ENCODE assay signal across 22 cellular contexts in genomic region chr2:16051046-16051489, GRCh38.
A peak's percentile ranks its signal among the peaks of the same experiment; 100 is the strongest.
DNase-seq lines count a peak whose midpoint lies in the region; TF ChIP-seq lines count a peak whose summit lies in the region.
"Had no signal": no experiment of that assay in that cellular context is flagged by ENCODE, and none has a peak within 500 bp of the region (broad histone marks: within the 10 kb centered on the region; RNA-seq: fewer than 3 reads in every experiment).

No MANE protein-coding gene starts in this region.

- H2BK5ac ChIP-seq in neuronal stem cell (ENCODE audit: low read length): no peak overlapping the region

- H3K9ac ChIP-seq in neuronal stem cell (ENCODE audit: low read depth, low read length, poor library complexity): no peak overlapping the region

- H3K27ac Mint-ChIP-seq in brain: peak overlapping the region in 3 of 5 experiments; percentile 10 to 83 (median 73)
- no peak overlapping the region for H3K27ac Mint-ChIP-seq in HFFc6
- H3K27ac Mint-ChIP-seq: activated naive CD4-positive, alpha-beta T cell treated with anti-CD3 and anti-CD28 coated beads, Interleukin-2, amount 10 ng/mL, durations not matched to agents 7 days and 5 days; activated T-cell treated with anti-CD3 and anti-CD28 coated beads, Interleukin-2, amount 50 U/mL, for 72 hours; CD4-positive, alpha-beta memory T cell had no signal

- H3K27me3 ChIP-seq in neuronal stem cell (ENCODE audit: control insufficient read depth in 3 of 3, insufficient read depth in 3 of 3, low read depth in 1 of 3, low read length in 3 of 3): no peaks in the 10 kb centered on the region
- H3K27me3 ChIP-seq: stomach had no signal

- DNase-seq in G401 (ENCODE audit: low spot score): peak; percentile 16
- peak; percentile 70 for DNase-seq in NCI-H146 treated with DMSO at 0.1 percent for 48 hours (lab: John Stamatoyannopoulos, UW; ENCODE audit: unreplicated experiment)
- DNase-seq in neuronal stem cell (ENCODE audit: low spot score): no peak
- no peak for DNase-seq in putamen (ENCODE audit: low spot score)
- no peak for DNase-seq in OCI-M1 (lab: John Stamatoyannopoulos, UW)
- no peak for DNase-seq in HFFc6
- no peak for DNase-seq in effector CD4-positive, alpha-beta T cell
- DNase-seq: activated CD4-positive, alpha-beta T cell treated with anti-CD3 and anti-CD28 coated beads for 4 hours; activated naive CD4-positive, alpha-beta T cell treated with anti-CD3 and anti-CD28 coated beads, Interleukin-2, amount 10 ng/mL, durations not matched to agents 7 days and 5 days; activated T-cell treated with anti-CD3 and anti-CD28 coated beads, Interleukin-2, amount 50 U/mL, for 72 hours; aorta; CD4-positive, alpha-beta memory T cell; DMS79 treated with DMSO at 0.1 percent for 48 hours; NCI-H1048; NCI-H2081 treated with DMSO at 0.1 percent for 48 hours; NCI-H69; stomach; SW 1271 had no signal

- H3K27me3 Mint-ChIP-seq in brain: no peaks in the 10 kb centered on the region
- H3K27me3 Mint-ChIP-seq in HFFc6 (ENCODE audit: insufficient read depth): peaks cover 3% of the 10 kb centered on the region
- H3K27me3 Mint-ChIP-seq: activated naive CD4-positive, alpha-beta T cell treated with anti-CD3 and anti-CD28 coated beads, Interleukin-2, amount 10 ng/mL, durations not matched to agents 7 days and 5 days; central memory CD8-positive, alpha-beta T cell; type B pancreatic cell had no signal

- peak overlapping the region; percentile 1 for H3K18ac ChIP-seq in neuronal stem cell (ENCODE audit: low read length)

- no peak overlapping the region for H4K91ac ChIP-seq in neuronal stem cell (ENCODE audit: low read depth, low read length, poor library complexity)

- peaks cover 0 to 5% of the 10 kb centered on the region in 2 donors for H3K9me3 ChIP-seq in neuronal stem cell (replicated peaks in 1 of 2; ENCODE audit: control insufficient read depth in 2 of 2, insufficient read depth in 1 of 2, low read depth in 1 of 2, low read length in 2 of 2)
- H3K9me3 ChIP-seq: stomach had no signal

- no peak overlapping the region for H3K4ac ChIP-seq in neuronal stem cell (ENCODE audit: low read length)

- H3K27ac ChIP-seq in neuronal stem cell (replicated peaks; ENCODE audit: low read length): no peak overlapping the region
- H3K27ac ChIP-seq: epithelial cell of prostate, stomach had no signal

- H2BK12ac ChIP-seq in neuronal stem cell (ENCODE audit: low read length): no peak overlapping the region

- H3K36me3 ChIP-seq in neuronal stem cell (replicated peaks in 1 of 2; ENCODE audit: control insufficient read depth in 2 of 2, insufficient read depth in 2 of 2, low read length in 2 of 2): no peaks in the 10 kb centered on the region
- H3K36me3 ChIP-seq: stomach had no signal

- TF ChIP-seq CTCF in brain (conservative IDR thresholded peaks at IDR 0.05): no peak
- TF ChIP-seq CTCF in HFFc6 (IDR thresholded peaks at IDR 0.05): no peak

- H3K4me1 Mint-ChIP-seq in brain (peaks cover 28% of the 10 kb centered on the region), HFFc6 (ENCODE audit: low read depth) (no peaks in the 10 kb centered on the region)
- H3K4me1 Mint-ChIP-seq: activated naive CD4-positive, alpha-beta T cell treated with anti-CD3 and anti-CD28 coated beads, Interleukin-2, amount 10 ng/mL, durations not matched to agents 7 days and 5 days; CD4-positive, alpha-beta memory T cell; central memory CD8-positive, alpha-beta T cell had no signal

- no peak overlapping the region for H4K8ac ChIP-seq in neuronal stem cell (ENCODE audit: low read depth, low read length)

- H3K4me3 Mint-ChIP-seq in brain (no peak overlapping the region), HFFc6 (no peak overlapping the region)
- H3K4me3 Mint-ChIP-seq: activated naive CD4-positive, alpha-beta T cell treated with anti-CD3 and anti-CD28 coated beads, Interleukin-2, amount 10 ng/mL, durations not matched to agents 7 days and 5 days; activated T-cell treated with anti-CD3 and anti-CD28 coated beads, Interleukin-2, amount 50 U/mL, for 72 hours; CD4-positive, alpha-beta memory T cell; central memory CD8-positive, alpha-beta T cell; type B pancreatic cell had no signal

- no peaks in the 10 kb centered on the region for H3K79me1 ChIP-seq in neuronal stem cell (ENCODE audit: low read depth, low read length)

- no CpG with 5 or more reads among the region's 9 CpGs for WGBS in neuronal stem cell (ENCODE audit: extremely low coverage in 2 of 2, insufficient read length in 2 of 2, insufficient replicate concordance in 1 of 2), 2 donors

- H3K14ac ChIP-seq in neuronal stem cell (ENCODE audit: low read length): no peak overlapping the region

- H2AFZ ChIP-seq in neuronal stem cell (ENCODE audit: low read length): peak overlapping the region; percentile 40

- H3K36me3 Mint-ChIP-seq in brain: no peaks in the 10 kb centered on the region
- H3K36me3 Mint-ChIP-seq in HFFc6 (ENCODE audit: low read depth): no peaks in the 10 kb centered on the region
- H3K36me3 Mint-ChIP-seq: activated naive CD4-positive, alpha-beta T cell treated with anti-CD3 and anti-CD28 coated beads, Interleukin-2, amount 10 ng/mL, durations not matched to agents 7 days and 5 days; CD4-positive, alpha-beta memory T cell; type B pancreatic cell had no signal

- no peak overlapping the region for H3K23ac ChIP-seq in neuronal stem cell (ENCODE audit: low read depth, low read length, poor library complexity)

- H3K4me3 ChIP-seq in neuronal stem cell (ENCODE audit: low read length in 2 of 2): no peak overlapping the region
- H3K4me3 ChIP-seq: stomach had no signal

- H3K4me1 ChIP-seq in neuronal stem cell (ENCODE audit: control insufficient read depth in 2 of 2, insufficient read depth in 1 of 2, low read depth in 1 of 2, low read length in 2 of 2): peaks cover 14 to 18% of the 10 kb centered on the region in 2 donors
- H3K4me1 ChIP-seq: stomach had no signal

- in situ Hi-C loops in G401 (cut with HindIII; ENCODE audit: low sequenced_read_pairs): no loop called here

- no peak overlapping the region for H2BK15ac ChIP-seq in neuronal stem cell (ENCODE audit: low read length)

- H3K9me3 Mint-ChIP-seq in brain (peaks cover 0 to 7% (median 6%) of the 10 kb centered on the region in 5 experiments), HFFc6 (peaks cover 25% of the 10 kb centered on the region)
- H3K9me3 Mint-ChIP-seq: activated naive CD4-positive, alpha-beta T cell treated with anti-CD3 and anti-CD28 coated beads, Interleukin-2, amount 10 ng/mL, durations not matched to agents 7 days and 5 days; type B pancreatic cell had no signal

- no peak overlapping the region for H3K4me2 ChIP-seq in neuronal stem cell (ENCODE audit: insufficient read depth, low read length, poor library complexity, severe bottlenecking)

- H2BK120ac ChIP-seq in neuronal stem cell (ENCODE audit: low read depth, low read length): no peak overlapping the region

- no peak overlapping the region for H2AK5ac ChIP-seq in neuronal stem cell (ENCODE audit: low read depth, low read length)

Comparison
In these comparisons a context has a peak if more than half of its experiments do, and no peak if none do; other contexts are left out.
1. DNase-seq: peak in G401 (single experiment) and NCI-H146 treated with DMSO at 0.1 percent for 48 hours (single experiment); none in neuronal stem cell (single experiment), putamen (single experiment), OCI-M1 (single experiment), HFFc6 (single experiment) and effector CD4-positive, alpha-beta T cell (single experiment).